8 cellular contexts compared by ENCODE assay signal in the genomic region with DNA sequence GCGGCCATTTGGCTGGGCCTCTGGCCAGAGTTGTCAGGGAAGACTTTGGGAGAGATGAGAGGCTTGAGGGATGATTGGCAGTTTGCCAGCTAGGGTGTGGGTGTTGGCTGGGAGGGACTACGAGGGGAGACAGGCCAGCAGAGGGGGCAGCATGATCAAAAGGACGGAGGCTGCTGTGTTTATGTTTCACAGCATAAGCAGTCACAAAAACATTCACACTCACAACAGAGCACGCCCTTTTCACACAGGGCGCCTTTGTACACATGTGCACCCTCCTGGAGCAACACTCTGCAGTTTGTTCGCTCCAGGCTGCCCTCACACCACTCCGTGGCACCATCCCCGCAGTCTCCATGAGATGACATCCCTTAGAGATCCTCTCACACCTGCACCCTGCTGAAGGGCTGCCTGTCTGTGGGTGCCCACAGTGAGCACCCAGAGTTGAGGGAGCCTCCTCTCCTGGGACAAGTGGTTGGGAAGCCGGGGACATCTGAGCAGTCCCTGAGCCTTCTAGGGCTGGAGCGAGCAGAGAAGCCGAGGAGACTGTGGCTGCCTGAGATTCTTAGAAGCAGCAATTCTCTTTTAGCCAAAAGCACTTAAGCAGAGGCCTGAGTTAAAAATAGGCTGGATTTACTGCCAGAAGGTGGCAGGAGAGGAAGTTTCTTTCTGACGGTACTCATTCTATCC. TPM values are rescaled to one million over a fixed set of nuclear protein-coding genes. Genes with fewer than 3 reads are reported as not detected.
DNase-seq lines count a peak whose midpoint lies in the region; ATAC-seq and TF ChIP-seq lines count a peak whose summit lies in the region.

No MANE protein-coding gene starts in this region.

- intact Hi-C loops in Right ventricle myocardium inferior (cut with DNase I) (loop anchor here (2.0 kb wide), 1 partner anchor 33 kb away; a partner anchor contains a TSS), cardiac septum (cut with DNase I) (loop anchor here (1.0 to 2.0 kb wide), 2 partner anchors 33 to 73 kb away; a partner anchor contains a TSS)

- H3K9me3 ChIP-seq in thoracic aorta: no peaks in the 10 kb centered on the region

- peak; percentile 45 for ATAC-seq in Right ventricle myocardium inferior
- ATAC-seq in thoracic aorta (ENCODE audit: insufficient number of reproducible peaks, low FRiP score, low read depth): no peak
- no peak for ATAC-seq in HG03354 (IDR thresholded peaks at IDR 0.05; ENCODE audit: poor library complexity, severe bottlenecking, unreplicated experiment)

- no peak for DNase-seq in Right ventricle myocardium inferior (ENCODE audit: missing footprints)
- no peak for DNase-seq in cardiac septum (ENCODE audit: low spot score)
- peak; percentile 40 for DNase-seq in NCI-H510A (lab: John Stamatoyannopoulos, UW)
- DNase-seq in astrocyte of the hippocampus (ENCODE audit: low read depth, low spot score): peak; percentile 67
- DNase-seq in kidney tubule cell (ENCODE audit: low spot score): peak; percentile 56
- DNase-seq in thoracic aorta (ENCODE audit: low spot score): no peak
- DNase-seq in germinal center (ENCODE audit: low spot score): no peak

- peak overlapping the region; percentile 24 for H3K4me3 ChIP-seq in thoracic aorta

- no peaks in the 10 kb centered on the region for H3K36me3 ChIP-seq in thoracic aorta

- TF ChIP-seq CTCF in thoracic aorta (IDR thresholded peaks at IDR 0.05): no peak

- H3K4me1 ChIP-seq in thoracic aorta (ENCODE audit: control insufficient read depth in 1 of 2, low read depth in 2 of 2): peaks cover 3 to 21% of the 10 kb centered on the region in 2 donors

- peak overlapping the region in 1 of 2 donors; percentile 34 for H3K27ac ChIP-seq in thoracic aorta

- H3K27me3 ChIP-seq in thoracic aorta (replicated peaks; ENCODE audit: insufficient read depth): no peaks in the 10 kb centered on the region

RNA-seq across cellular contexts. Expression of a gene that starts 15.4 kb away (rescaled TPM):
- 1.1 TPM for total RNA-seq in Right ventricle myocardium inferior
- 1.2 TPM for total RNA-seq in cardiac septum
- 1 to 10 TPM; 1.5 to 3.2 TPM for total RNA-seq in thoracic aorta

RNA-seq across cellular contexts. Expression of a gene that starts 30.5 kb away (rescaled TPM):
- total RNA-seq in Right ventricle myocardium inferior (2.1 TPM), cardiac septum (1.9 TPM), thoracic aorta (1 to 10 TPM; 1.9 to 2.8 TPM)

RNA-seq across cellular contexts. Expression of a gene that starts 33.6 kb away (rescaled TPM):
- total RNA-seq in Right ventricle myocardium inferior (43.9 TPM), cardiac septum (30.2 TPM), thoracic aorta (10 to 100 TPM in 1 of 2 donors, 1 to 10 TPM in 1; 4.6 to 15.4 TPM)

RNA-seq across cellular contexts. Expression of a gene that starts 41.6 kb away (rescaled TPM):
- total RNA-seq in Right ventricle myocardium inferior (9.3 TPM), cardiac septum (11.2 TPM), thoracic aorta (10 to 100 TPM; 13.0 to 22.2 TPM)

RNA-seq across cellular contexts. Expression of a gene that starts 43.0 kb away (rescaled TPM):
- total RNA-seq in Right ventricle myocardium inferior (101 TPM), cardiac septum (69.9 TPM), thoracic aorta (100 to 1,000 TPM; 119 to 144 TPM)

Comparison
In these comparisons a context has a peak if more than half of its experiments do, and no peak if none do; other contexts are left out.
1. DNase-seq: peak in NCI-H510A (single experiment), astrocyte of the hippocampus (single experiment) and kidney tubule cell (single experiment); none in Right ventricle myocardium inferior (single experiment), cardiac septum (single experiment), thoracic aorta (single experiment) and germinal center (single experiment).